Comparison of ENCODE assay signal across 8 cellular contexts in the genomic region with DNA sequence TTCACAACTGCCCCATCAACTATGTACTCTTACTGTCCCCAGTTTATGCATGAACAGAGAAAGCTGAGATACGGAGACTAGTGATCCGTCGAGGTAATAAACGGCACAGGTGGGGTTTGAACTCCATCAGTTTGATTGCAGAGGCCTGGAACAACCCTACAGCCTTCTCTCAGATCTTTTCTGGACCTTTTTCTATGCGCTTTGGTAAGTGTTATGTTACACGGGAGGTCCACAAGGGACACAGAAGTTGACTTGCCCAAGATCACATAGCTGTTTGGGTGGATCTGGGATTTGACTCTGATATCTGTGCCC. TPM values are rescaled to one million over a fixed set of nuclear protein-coding genes. Genes with fewer than 3 reads are reported as not detected.
A peak's percentile ranks its signal among the peaks of the same experiment; 100 is the strongest.
DNase-seq lines count a peak whose midpoint lies in the region; ATAC-seq and TF ChIP-seq lines count a peak whose summit lies in the region.

No MANE protein-coding gene starts in this region.

- intact Hi-C loops in activated CD8-positive, alpha-beta T cell treated with anti-CD3 and anti-CD28 coated beads for 36 hours (cut with micrococcal nuclease), result no loop called here
- intact Hi-C loops in left colon (cut with DNase I, micrococcal nuclease), result no loop called here

- H3K4me1 Mint-ChIP-seq in activated CD8-positive, alpha-beta T cell treated with anti-CD3 and anti-CD28 coated beads for 36 hours (ENCODE audit: low read depth), result peaks cover 21% of the 10 kb centered on the region
- peaks cover 30% of the 10 kb centered on the region for H3K4me1 Mint-ChIP-seq in stimulated activated memory B cell treated with anti-CD40 and anti-IgM and Interleukin-4, amounts not matched to agents 10 μg/mL and 1 μg/mL and 100 μg/mL, for 72 hours

- no peak for ATAC-seq in activated CD8-positive, alpha-beta T cell treated with anti-CD3 and anti-CD28 coated beads for 36 hours
- no peak for ATAC-seq in stimulated activated memory B cell treated with anti-CD40 and anti-IgM and Interleukin-4, amounts not matched to agents 10 μg/mL and 1 μg/mL and 100 μg/mL, for 72 hours
- no peak for ATAC-seq in left colon

- peak overlapping the region; percentile 50 for H3K4me3 ChIP-seq in iPS-11a (ENCODE audit: low read depth, low read length)

- TF ChIP-seq CTCF in activated CD8-positive, alpha-beta T cell treated with anti-CD3 and anti-CD28 coated beads for 36 hours (IDR thresholded peaks at IDR 0.05), result peak; percentile 6

- peak overlapping the region; percentile 72 for H3K4me3 Mint-ChIP-seq in activated CD8-positive, alpha-beta T cell treated with anti-CD3 and anti-CD28 coated beads for 36 hours
- H3K4me3 Mint-ChIP-seq in stimulated activated memory B cell treated with anti-CD40 and anti-IgM and Interleukin-4, amounts not matched to agents 10 μg/mL and 1 μg/mL and 100 μg/mL, for 72 hours, result peak overlapping the region; percentile 98

- CTCF ChIA-PET in activated CD8-positive, alpha-beta T cell treated with anti-CD3 and anti-CD28 coated beads for 36 hours (lab: Charles Lee), result interaction anchor here (0.6 to 7.9 kb wide), 23 partner anchors 9 to 285 kb away, joined by 3 to 84 read pairs (median 4); a partner anchor contains a TSS

- DNase-seq in NCI-H146 (lab: John Stamatoyannopoulos, UW) (peak; percentile 26), NCI-H146 treated with DMSO at 0.1 percent for 48 hours (lab: John Stamatoyannopoulos, UW; ENCODE audit: unreplicated experiment) (no peak), NOMO-1 treated with DMSO at 0.1 percent for 48 hours (lab: John Stamatoyannopoulos, UW; ENCODE audit: unreplicated experiment) (no peak), left colon (no peak), COLO829 (ENCODE audit: low spot score) (no peak)
- no peak for DNase-seq in activated CD8-positive, alpha-beta T cell treated with anti-CD3 and anti-CD28 coated beads for 36 hours

- peaks cover 2% of the 10 kb centered on the region for H3K9me3 Mint-ChIP-seq in activated CD8-positive, alpha-beta T cell treated with anti-CD3 and anti-CD28 coated beads for 36 hours
- H3K9me3 Mint-ChIP-seq in stimulated activated memory B cell treated with anti-CD40 and anti-IgM and Interleukin-4, amounts not matched to agents 10 μg/mL and 1 μg/mL and 100 μg/mL, for 72 hours, result peaks cover 3% of the 10 kb centered on the region

- POLR2A ChIA-PET in activated CD8-positive, alpha-beta T cell treated with anti-CD3 and anti-CD28 coated beads for 36 hours (lab: Charles Lee), result interaction anchor here (0.7 to 1.4 kb wide), 4 partner anchors 9 to 677 kb away, joined by 3 to 4 read pairs (median 4); no protein-coding TSS in a partner anchor

- peaks cover 27% of the 10 kb centered on the region for H3K36me3 Mint-ChIP-seq in activated CD8-positive, alpha-beta T cell treated with anti-CD3 and anti-CD28 coated beads for 36 hours (ENCODE audit: low read depth)
- H3K36me3 Mint-ChIP-seq in stimulated activated memory B cell treated with anti-CD40 and anti-IgM and Interleukin-4, amounts not matched to agents 10 μg/mL and 1 μg/mL and 100 μg/mL, for 72 hours, result peaks cover 22% of the 10 kb centered on the region

- H3K27me3 Mint-ChIP-seq in activated CD8-positive, alpha-beta T cell treated with anti-CD3 and anti-CD28 coated beads for 36 hours, result no peaks in the 10 kb centered on the region
- H3K27me3 Mint-ChIP-seq in stimulated activated memory B cell treated with anti-CD40 and anti-IgM and Interleukin-4, amounts not matched to agents 10 μg/mL and 1 μg/mL and 100 μg/mL, for 72 hours, result peaks cover 3% of the 10 kb centered on the region

- peak overlapping the region; percentile 85 for H3K27ac Mint-ChIP-seq in activated CD8-positive, alpha-beta T cell treated with anti-CD3 and anti-CD28 coated beads for 36 hours
- H3K27ac Mint-ChIP-seq in stimulated activated memory B cell treated with anti-CD40 and anti-IgM and Interleukin-4, amounts not matched to agents 10 μg/mL and 1 μg/mL and 100 μg/mL, for 72 hours, result peak overlapping the region; percentile 98

RNA-seq across cellular contexts. Expression of a gene that starts 1.1 kb away (rescaled TPM):
- total RNA-seq in activated CD8-positive, alpha-beta T cell treated with anti-CD3 and anti-CD28 coated beads for 36 hours, result 100 to 1,000 TPM; 112 to 113 TPM
- 100 to 1,000 TPM in 1 of 2 donors, 10 to 100 TPM in 1; 94.2 to 130 TPM for total RNA-seq in left colon

RNA-seq across cellular contexts. Expression of a gene that starts 29.4 kb away (rescaled TPM):
- not detected for total RNA-seq in activated CD8-positive, alpha-beta T cell treated with anti-CD3 and anti-CD28 coated beads for 36 hours
- total RNA-seq in left colon, result 100 to 1,000 TPM in 1 of 2 donors, 10 to 100 TPM in 1; 18.5 to 706 TPM

RNA-seq across cellular contexts. Expression of a gene that starts 45.8 kb away (rescaled TPM):
- total RNA-seq in activated CD8-positive, alpha-beta T cell treated with anti-CD3 and anti-CD28 coated beads for 36 hours, result 1 to 10 TPM; 2.1 to 2.3 TPM
- total RNA-seq in left colon, result 10 to 100 TPM in 1 of 2 donors, 1 to 10 TPM in 1; 2.9 to 29.4 TPM

RNA-seq across cellular contexts. Expression of a gene that starts 56.3 kb away (rescaled TPM):
- not detected for total RNA-seq in activated CD8-positive, alpha-beta T cell treated with anti-CD3 and anti-CD28 coated beads for 36 hours
- total RNA-seq in left colon, result not detected

Comparison
In these comparisons a context has a peak if more than half of its experiments do, and no peak if none do; other contexts are left out.
1. RNA of a gene that starts 29.4 kb away (total RNA-seq): 18.5 to 706 TPM in left colon; not detected in activated CD8-positive, alpha-beta T cell treated with anti-CD3 and anti-CD28 coated beads for 36 hours; every median in the first group is over 10 times any median in the second.